1 cellular context compared by ENCODE assay signal in the genomic region with DNA sequence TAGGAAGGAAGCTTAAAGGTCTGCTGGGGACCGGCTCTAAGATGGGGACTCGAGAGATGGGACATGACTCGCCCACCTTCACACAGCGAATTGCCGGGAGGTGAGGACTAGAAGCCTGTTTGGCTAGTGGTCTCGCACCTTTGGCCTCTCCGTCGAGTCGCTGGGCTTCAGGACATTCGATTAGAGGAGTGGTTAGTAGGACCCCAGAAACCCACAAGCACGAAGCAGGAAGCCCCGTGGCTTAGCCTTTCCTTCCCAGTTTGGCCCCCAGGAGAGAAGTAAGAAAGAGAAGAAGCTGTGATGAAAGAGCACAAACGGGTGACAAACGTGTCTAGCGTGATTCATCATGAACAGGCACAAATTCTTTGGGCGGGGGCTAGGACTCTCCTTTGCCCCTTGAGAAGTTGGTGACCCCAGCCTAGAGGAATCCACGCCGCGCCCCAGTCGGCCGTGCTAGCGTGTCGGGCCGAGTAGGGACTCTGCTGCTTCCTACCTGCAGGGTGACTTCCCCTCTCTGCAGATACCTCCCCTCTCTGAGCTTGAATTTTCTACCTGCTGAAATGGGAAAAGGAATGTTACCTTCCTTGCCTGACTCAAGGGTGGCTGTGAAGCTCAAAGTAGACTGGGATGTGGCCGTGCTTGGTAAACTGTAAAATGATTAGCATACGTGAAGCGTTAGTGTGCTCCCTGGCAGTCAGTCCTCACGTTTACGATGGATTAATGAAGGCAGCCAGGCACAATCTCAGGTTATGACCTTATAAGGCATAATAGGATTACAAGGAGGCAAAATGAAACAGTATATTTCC.
TF ChIP-seq lines count a peak whose summit lies in the region.

No MANE protein-coding gene starts in this region.

TF ChIP-seq in H1, 55 proteins besides CTCF, POLR2A, EP300 and RAD21:
- no peak for TF ChIP-seq BRCA1 (IDR thresholded peaks at IDR 0.05; ENCODE audit: low read depth, low read length)
- TF ChIP-seq, protein P1, sequence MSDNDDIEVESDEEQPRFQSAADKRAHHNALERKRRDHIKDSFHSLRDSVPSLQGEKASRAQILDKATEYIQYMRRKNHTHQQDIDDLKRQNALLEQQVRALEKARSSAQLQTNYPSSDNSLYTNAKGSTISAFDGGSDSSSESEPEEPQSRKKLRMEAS (IDR thresholded peaks at IDR 0.05) = no peak; the same call in 1 of the 2 replicates
- TF ChIP-seq TAF1 (IDR thresholded peaks at IDR 0.05; ENCODE audit: low read depth, low read length) = peak; percentile 62; the same call in 1 of the 2 replicates
- no peak for TF ChIP-seq SP2 (IDR thresholded peaks at IDR 0.05; ENCODE audit: low read length)
- TF ChIP-seq POU5F1 (IDR thresholded peaks at IDR 0.05; ENCODE audit: low read depth, low read length) = no peak
- TF ChIP-seq SP1 (IDR thresholded peaks at IDR 0.05; ENCODE audit: low read depth, low read length) = 0 out of 2 replicates have a peak, but pooled peaks have one; percentile 15
- no peak for TF ChIP-seq GTF2F1 (IDR thresholded peaks at IDR 0.05; ENCODE audit: borderline replicate concordance, low read depth, low read length)
- peak; percentile 8; the same call in 1 of the 2 replicates for TF ChIP-seq BACH1 (IDR thresholded peaks at IDR 0.05; ENCODE audit: low read length)
- TF ChIP-seq JUND (IDR thresholded peaks at IDR 0.05; ENCODE audit: low read length) = no peak
- TF ChIP-seq MAFK (IDR thresholded peaks at IDR 0.05; ENCODE audit: low read depth, low read length) = no peak
- TF ChIP-seq SIRT6 (IDR thresholded peaks at IDR 0.05; ENCODE audit: low read length) = no peak
- TF ChIP-seq, protein P2, sequence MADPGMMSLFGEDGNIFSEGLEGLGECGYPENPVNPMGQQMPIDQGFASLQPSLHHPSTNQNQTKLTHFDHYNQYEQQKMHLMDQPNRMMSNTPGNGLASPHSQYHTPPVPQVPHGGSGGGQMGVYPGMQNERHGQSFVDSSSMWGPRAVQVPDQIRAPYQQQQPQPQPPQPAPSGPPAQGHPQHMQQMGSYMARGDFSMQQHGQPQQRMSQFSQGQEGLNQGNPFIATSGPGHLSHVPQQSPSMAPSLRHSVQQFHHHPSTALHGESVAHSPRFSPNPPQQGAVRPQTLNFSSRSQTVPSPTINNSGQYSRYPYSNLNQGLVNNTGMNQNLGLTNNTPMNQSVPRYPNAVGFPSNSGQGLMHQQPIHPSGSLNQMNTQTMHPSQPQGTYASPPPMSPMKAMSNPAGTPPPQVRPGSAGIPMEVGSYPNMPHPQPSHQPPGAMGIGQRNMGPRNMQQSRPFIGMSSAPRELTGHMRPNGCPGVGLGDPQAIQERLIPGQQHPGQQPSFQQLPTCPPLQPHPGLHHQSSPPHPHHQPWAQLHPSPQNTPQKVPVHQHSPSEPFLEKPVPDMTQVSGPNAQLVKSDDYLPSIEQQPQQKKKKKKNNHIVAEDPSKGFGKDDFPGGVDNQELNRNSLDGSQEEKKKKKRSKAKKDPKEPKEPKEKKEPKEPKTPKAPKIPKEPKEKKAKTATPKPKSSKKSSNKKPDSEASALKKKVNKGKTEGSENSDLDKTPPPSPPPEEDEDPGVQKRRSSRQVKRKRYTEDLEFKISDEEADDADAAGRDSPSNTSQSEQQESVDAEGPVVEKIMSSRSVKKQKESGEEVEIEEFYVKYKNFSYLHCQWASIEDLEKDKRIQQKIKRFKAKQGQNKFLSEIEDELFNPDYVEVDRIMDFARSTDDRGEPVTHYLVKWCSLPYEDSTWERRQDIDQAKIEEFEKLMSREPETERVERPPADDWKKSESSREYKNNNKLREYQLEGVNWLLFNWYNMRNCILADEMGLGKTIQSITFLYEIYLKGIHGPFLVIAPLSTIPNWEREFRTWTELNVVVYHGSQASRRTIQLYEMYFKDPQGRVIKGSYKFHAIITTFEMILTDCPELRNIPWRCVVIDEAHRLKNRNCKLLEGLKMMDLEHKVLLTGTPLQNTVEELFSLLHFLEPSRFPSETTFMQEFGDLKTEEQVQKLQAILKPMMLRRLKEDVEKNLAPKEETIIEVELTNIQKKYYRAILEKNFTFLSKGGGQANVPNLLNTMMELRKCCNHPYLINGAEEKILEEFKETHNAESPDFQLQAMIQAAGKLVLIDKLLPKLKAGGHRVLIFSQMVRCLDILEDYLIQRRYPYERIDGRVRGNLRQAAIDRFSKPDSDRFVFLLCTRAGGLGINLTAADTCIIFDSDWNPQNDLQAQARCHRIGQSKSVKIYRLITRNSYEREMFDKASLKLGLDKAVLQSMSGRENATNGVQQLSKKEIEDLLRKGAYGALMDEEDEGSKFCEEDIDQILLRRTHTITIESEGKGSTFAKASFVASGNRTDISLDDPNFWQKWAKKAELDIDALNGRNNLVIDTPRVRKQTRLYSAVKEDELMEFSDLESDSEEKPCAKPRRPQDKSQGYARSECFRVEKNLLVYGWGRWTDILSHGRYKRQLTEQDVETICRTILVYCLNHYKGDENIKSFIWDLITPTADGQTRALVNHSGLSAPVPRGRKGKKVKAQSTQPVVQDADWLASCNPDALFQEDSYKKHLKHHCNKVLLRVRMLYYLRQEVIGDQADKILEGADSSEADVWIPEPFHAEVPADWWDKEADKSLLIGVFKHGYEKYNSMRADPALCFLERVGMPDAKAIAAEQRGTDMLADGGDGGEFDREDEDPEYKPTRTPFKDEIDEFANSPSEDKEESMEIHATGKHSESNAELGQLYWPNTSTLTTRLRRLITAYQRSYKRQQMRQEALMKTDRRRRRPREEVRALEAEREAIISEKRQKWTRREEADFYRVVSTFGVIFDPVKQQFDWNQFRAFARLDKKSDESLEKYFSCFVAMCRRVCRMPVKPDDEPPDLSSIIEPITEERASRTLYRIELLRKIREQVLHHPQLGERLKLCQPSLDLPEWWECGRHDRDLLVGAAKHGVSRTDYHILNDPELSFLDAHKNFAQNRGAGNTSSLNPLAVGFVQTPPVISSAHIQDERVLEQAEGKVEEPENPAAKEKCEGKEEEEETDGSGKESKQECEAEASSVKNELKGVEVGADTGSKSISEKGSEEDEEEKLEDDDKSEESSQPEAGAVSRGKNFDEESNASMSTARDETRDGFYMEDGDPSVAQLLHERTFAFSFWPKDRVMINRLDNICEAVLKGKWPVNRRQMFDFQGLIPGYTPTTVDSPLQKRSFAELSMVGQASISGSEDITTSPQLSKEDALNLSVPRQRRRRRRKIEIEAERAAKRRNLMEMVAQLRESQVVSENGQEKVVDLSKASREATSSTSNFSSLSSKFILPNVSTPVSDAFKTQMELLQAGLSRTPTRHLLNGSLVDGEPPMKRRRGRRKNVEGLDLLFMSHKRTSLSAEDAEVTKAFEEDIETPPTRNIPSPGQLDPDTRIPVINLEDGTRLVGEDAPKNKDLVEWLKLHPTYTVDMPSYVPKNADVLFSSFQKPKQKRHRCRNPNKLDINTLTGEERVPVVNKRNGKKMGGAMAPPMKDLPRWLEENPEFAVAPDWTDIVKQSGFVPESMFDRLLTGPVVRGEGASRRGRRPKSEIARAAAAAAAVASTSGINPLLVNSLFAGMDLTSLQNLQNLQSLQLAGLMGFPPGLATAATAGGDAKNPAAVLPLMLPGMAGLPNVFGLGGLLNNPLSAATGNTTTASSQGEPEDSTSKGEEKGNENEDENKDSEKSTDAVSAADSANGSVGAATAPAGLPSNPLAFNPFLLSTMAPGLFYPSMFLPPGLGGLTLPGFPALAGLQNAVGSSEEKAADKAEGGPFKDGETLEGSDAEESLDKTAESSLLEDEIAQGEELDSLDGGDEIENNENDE (IDR thresholded peaks at IDR 0.05; ENCODE audit: insufficient replicate concordance, low read length) = no peak
- TF ChIP-seq CEBPB (IDR thresholded peaks at IDR 0.05; ENCODE audit: low read depth, low read length) = no peak
- TF ChIP-seq JUN (IDR thresholded peaks at IDR 0.05; ENCODE audit: low read depth, low read length) = no peak
- TF ChIP-seq RBBP5 (IDR thresholded peaks at IDR 0.05; ENCODE audit: borderline replicate concordance, low read depth, low read length) = no peak
- no peak for TF ChIP-seq GABPA (IDR thresholded peaks at IDR 0.05; ENCODE audit: borderline replicate concordance, insufficient read depth, low read length)
- TF ChIP-seq TCF12 (IDR thresholded peaks at IDR 0.05; ENCODE audit: low read depth, low read length) = no peak
- no peak for TF ChIP-seq SP4 (IDR thresholded peaks at IDR 0.05; ENCODE audit: low read length)
- TF ChIP-seq, protein P3, sequence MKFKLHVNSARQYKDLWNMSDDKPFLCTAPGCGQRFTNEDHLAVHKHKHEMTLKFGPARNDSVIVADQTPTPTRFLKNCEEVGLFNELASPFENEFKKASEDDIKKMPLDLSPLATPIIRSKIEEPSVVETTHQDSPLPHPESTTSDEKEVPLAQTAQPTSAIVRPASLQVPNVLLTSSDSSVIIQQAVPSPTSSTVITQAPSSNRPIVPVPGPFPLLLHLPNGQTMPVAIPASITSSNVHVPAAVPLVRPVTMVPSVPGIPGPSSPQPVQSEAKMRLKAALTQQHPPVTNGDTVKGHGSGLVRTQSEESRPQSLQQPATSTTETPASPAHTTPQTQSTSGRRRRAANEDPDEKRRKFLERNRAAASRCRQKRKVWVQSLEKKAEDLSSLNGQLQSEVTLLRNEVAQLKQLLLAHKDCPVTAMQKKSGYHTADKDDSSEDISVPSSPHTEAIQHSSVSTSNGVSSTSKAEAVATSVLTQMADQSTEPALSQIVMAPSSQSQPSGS (IDR thresholded peaks at IDR 0.05; ENCODE audit: low read length) = no peak
- peak; percentile 60 for TF ChIP-seq TAF7 (optimal IDR thresholded peaks at IDR 0.05; ENCODE audit: borderline replicate concordance, low read depth, low read length)
- no peak for TF ChIP-seq ZNF274 (IDR thresholded peaks at IDR 0.05; ENCODE audit: borderline replicate concordance, extremely low read depth, low read length)
- no peak for TF ChIP-seq RNF2 (IDR thresholded peaks at IDR 0.05; ENCODE audit: borderline replicate concordance, low read depth, low read length, missing control alignments, poor library complexity, severe bottlenecking)
- TF ChIP-seq HDAC6 (IDR thresholded peaks at IDR 0.05; ENCODE audit: low read depth, low read length) = no peak
- peak; percentile 60 for TF ChIP-seq POLR2AphosphoS5 (IDR thresholded peaks at IDR 0.05; ENCODE audit: low read depth, low read length)
- TF ChIP-seq, protein P4, sequence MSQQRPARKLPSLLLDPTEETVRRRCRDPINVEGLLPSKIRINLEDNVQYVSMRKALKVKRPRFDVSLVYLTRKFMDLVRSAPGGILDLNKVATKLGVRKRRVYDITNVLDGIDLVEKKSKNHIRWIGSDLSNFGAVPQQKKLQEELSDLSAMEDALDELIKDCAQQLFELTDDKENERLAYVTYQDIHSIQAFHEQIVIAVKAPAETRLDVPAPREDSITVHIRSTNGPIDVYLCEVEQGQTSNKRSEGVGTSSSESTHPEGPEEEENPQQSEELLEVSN (IDR thresholded peaks at IDR 0.05) = no peak
- TF ChIP-seq CBX5 (IDR thresholded peaks at IDR 0.05; ENCODE audit: low read depth, low read length) = no peak
- no peak for TF ChIP-seq BCL11A (IDR thresholded peaks at IDR 0.05; ENCODE audit: low read depth in 2 of 2, low read length in 2 of 2)
- TF ChIP-seq ASH2L (IDR thresholded peaks at IDR 0.05; ENCODE audit: low read length) = no peak
- no peak for TF ChIP-seq CHD1 (IDR thresholded peaks at IDR 0.05; ENCODE audit: low read depth, low read length)
- no peak for TF ChIP-seq CHD2 (IDR thresholded peaks at IDR 0.05; ENCODE audit: low read length)
- TF ChIP-seq CTBP2 (IDR thresholded peaks at IDR 0.05; ENCODE audit: borderline replicate concordance, insufficient read depth, insufficient read length, low read length) = no peak
- TF ChIP-seq PHF8 (conservative IDR thresholded peaks at IDR 0.05; ENCODE audit: low read depth, low read length) = no peak
- TF ChIP-seq, protein P5, sequence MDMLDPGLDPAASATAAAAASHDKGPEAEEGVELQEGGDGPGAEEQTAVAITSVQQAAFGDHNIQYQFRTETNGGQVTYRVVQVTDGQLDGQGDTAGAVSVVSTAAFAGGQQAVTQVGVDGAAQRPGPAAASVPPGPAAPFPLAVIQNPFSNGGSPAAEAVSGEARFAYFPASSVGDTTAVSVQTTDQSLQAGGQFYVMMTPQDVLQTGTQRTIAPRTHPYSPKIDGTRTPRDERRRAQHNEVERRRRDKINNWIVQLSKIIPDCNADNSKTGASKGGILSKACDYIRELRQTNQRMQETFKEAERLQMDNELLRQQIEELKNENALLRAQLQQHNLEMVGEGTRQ (IDR thresholded peaks at IDR 0.05; ENCODE audit: low read length) = no peak
- TF ChIP-seq TEAD4 (IDR thresholded peaks at IDR 0.05; ENCODE audit: low read depth, low read length) = peak; percentile 3; the same call in 1 of the 2 replicates
- peak; percentile 86 for TF ChIP-seq SRF (IDR thresholded peaks at IDR 0.05; ENCODE audit: low read depth, low read length)
- TF ChIP-seq NANOG (IDR thresholded peaks at IDR 0.05; ENCODE audit: insufficient read depth, low read depth, low read length, poor library complexity, severe bottlenecking) = no peak
- TF ChIP-seq SAP30 (IDR thresholded peaks at IDR 0.05; ENCODE audit: insufficient read depth, insufficient replicate concordance, low read length) = no peak
- TF ChIP-seq HDAC2 (IDR thresholded peaks at IDR 0.05; ENCODE audit: borderline replicate concordance in 1 of 2, low read depth in 2 of 2, low read length in 2 of 2) = no peak
- TF ChIP-seq TBP (IDR thresholded peaks at IDR 0.05; ENCODE audit: low read depth, low read length) = peak; percentile 43; the same call in 1 of the 2 replicates
- TF ChIP-seq KDM4A (IDR thresholded peaks at IDR 0.05; ENCODE audit: low read depth, low read length, severe bottlenecking) = peak; percentile 36
- TF ChIP-seq SIN3A (conservative IDR thresholded peaks at IDR 0.05 in 1 of 2, IDR thresholded peaks at IDR 0.05 in 1 of 2; ENCODE audit: low read depth in 1 of 2, low read length in 2 of 2) = 0 out of 4 replicates have a peak, but pooled peaks of 1 of the 2 experiments have one; percentile 27
- TF ChIP-seq FOSL1 (IDR thresholded peaks at IDR 0.05; ENCODE audit: insufficient read depth, low read depth, low read length) = no peak
